2 cellular contexts compared by ENCODE assay signal in genomic region chr1:187003353-187003752, GRCh38.
TF ChIP-seq lines count a peak whose summit lies in the region.

No MANE protein-coding gene starts in this region.

TF ChIP-seq in K562, 482 proteins besides CTCF, POLR2A, EP300 and RAD21:
- TF ChIP-seq PHB2 (IDR thresholded peaks at IDR 0.05; ENCODE audit: low read depth): no peak
- 0 out of 2 replicates have a peak, but pooled peaks have one; percentile 14 for TF ChIP-seq ZFX (CRISPR knock-in tag; IDR thresholded peaks at IDR 0.05)

TF ChIP-seq in H1, 55 proteins besides CTCF, POLR2A, EP300 and RAD21:
- TF ChIP-seq ASH2L (IDR thresholded peaks at IDR 0.05; ENCODE audit: low read length) (no peak), HDAC2 (IDR thresholded peaks at IDR 0.05; ENCODE audit: borderline replicate concordance in 1 of 2, low read depth in 2 of 2, low read length in 2 of 2) (no peak), SIN3A (conservative IDR thresholded peaks at IDR 0.05 in 1 of 2, IDR thresholded peaks at IDR 0.05 in 1 of 2; ENCODE audit: low read depth in 1 of 2, low read length in 2 of 2) (no peak), KDM4A (IDR thresholded peaks at IDR 0.05; ENCODE audit: low read depth, low read length, severe bottlenecking) (no peak), RFX5 (IDR thresholded peaks at IDR 0.05; ENCODE audit: borderline replicate concordance, low read depth, low read length) (no peak), SRF (IDR thresholded peaks at IDR 0.05; ENCODE audit: low read depth, low read length) (no peak)
